Comparison of ENCODE assay signal across 14 cellular contexts in the genomic region with DNA sequence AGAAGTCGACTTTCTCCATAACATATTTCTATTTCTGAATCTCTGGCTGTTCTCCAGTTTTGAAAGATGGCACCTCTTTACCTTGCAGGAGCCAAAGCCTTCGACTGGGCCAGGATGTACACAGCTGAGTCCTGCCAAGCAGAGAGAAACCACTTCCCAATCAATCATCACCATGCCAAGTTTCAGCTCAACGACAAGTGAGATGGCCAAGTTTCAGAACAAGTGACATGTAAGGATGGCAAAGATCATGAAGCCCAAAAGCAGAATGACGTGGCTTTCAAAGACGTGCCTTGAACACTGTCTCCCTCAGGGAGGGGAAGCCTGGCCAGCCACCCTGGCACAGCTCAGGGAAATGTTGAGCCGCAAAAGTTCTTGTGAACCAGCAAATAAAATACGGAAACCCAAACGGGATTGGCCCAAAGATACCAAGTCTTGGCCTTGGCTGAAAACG. TPM values are rescaled to one million over a fixed set of nuclear protein-coding genes. Genes with fewer than 3 reads are reported as not detected.
DNase-seq lines count a peak whose midpoint lies in the region; ATAC-seq and TF ChIP-seq lines count a peak whose summit lies in the region.
"Had no signal": no experiment of that assay in that cellular context is flagged by ENCODE, and none has a peak within 500 bp of the region (broad histone marks: within the 10 kb centered on the region; RNA-seq: fewer than 3 reads in every experiment).

No MANE protein-coding gene starts in this region.

- H3K9me3 Mint-ChIP-seq in activated CD4-positive, alpha-beta T cell treated with anti-CD3 and anti-CD28 coated beads, Interleukin-2, amount 10 ng/mL, durations not matched to agents 7 days and 5 days, result no peaks in the 10 kb centered on the region
- H3K9me3 Mint-ChIP-seq in T-cell, result no peaks in the 10 kb centered on the region
- H3K9me3 Mint-ChIP-seq in endodermal cell, result no peaks in the 10 kb centered on the region

- no peak overlapping the region for H3K4me3 Mint-ChIP-seq in activated CD4-positive, alpha-beta T cell treated with anti-CD3 and anti-CD28 coated beads, Interleukin-2, amount 10 ng/mL, durations not matched to agents 7 days and 5 days
- peak overlapping the region; percentile 0 to 95 (median 29) for H3K4me3 Mint-ChIP-seq in T-cell
- no peak overlapping the region for H3K4me3 Mint-ChIP-seq in endodermal cell

- H3K36me3 ChIP-seq in psoas muscle (ENCODE audit: insufficient read depth in 1 of 2, low read depth in 1 of 2) (no peaks in the 10 kb centered on the region), endodermal cell (ENCODE audit: control insufficient read depth, insufficient read depth, low read length) (no peaks in the 10 kb centered on the region)
- H3K36me3 ChIP-seq: colonic mucosa, esophagus squamous epithelium, thyroid gland had no signal

- ATAC-seq in T-cell (replicated peaks in 1 of 4) (no peak), psoas muscle (peak; percentile 66 to 79 (median 76))
- ATAC-seq: A549 had no signal

- H3K4me3 ChIP-seq in epithelial cell of esophagus (ENCODE audit: low read length) (no peak overlapping the region), psoas muscle (no peak overlapping the region), endodermal cell (ENCODE audit: low read length) (no peak overlapping the region)
- H3K4me3 ChIP-seq: A549, colonic mucosa, esophagus squamous epithelium, thyroid gland had no signal

- CTCF ChIA-PET in activated CD4-positive, alpha-beta T cell treated with anti-CD3 and anti-CD28 coated beads, Interleukin-2, amount 10 ng/mL, durations not matched to agents 7 days and 5 days (lab: Charles Lee), result interaction anchor here (0.6 to 11.0 kb wide), 5 partner anchors 8 to 56 kb away, joined by 3 to 103 read pairs (median 4); a partner anchor contains a TSS
- CTCF ChIA-PET in T-cell (lab: Charles Lee), result interaction anchor here (0.6 to 1.6 kb wide), 4 partner anchors 17 to 111 kb away, joined by 3 to 5 read pairs (median 4); a partner anchor contains a TSS

- intact Hi-C loops in psoas muscle (cut with DNase I), result no loop called here

- H3K4me1 ChIP-seq in psoas muscle (peaks cover 39% of the 10 kb centered on the region), endodermal cell (ENCODE audit: control insufficient read depth, insufficient read depth, low read length) (no peaks in the 10 kb centered on the region)
- H3K4me1 ChIP-seq: A549, colonic mucosa, thyroid gland had no signal

- no peak for DNase-seq in activated CD4-positive, alpha-beta T cell treated with anti-CD3 and anti-CD28 coated beads, Interleukin-2, amount 10 ng/mL, durations not matched to agents 7 days and 5 days
- no peak for DNase-seq in activated CD4-positive, alpha-beta T cell treated with anti-CD3 and anti-CD28 coated beads, Interleukin-2, amount 50 U/mL, for 48 hours
- DNase-seq in T-cell (no peak), epithelial cell of esophagus (ENCODE audit: low read depth) (peak; percentile 35), psoas muscle (no peak), NCI-H1417 (lab: John Stamatoyannopoulos, UW) (no peak), kidney glomerular epithelial cell (lab: John Stamatoyannopoulos, UW) (no peak), endodermal cell (no peak)
- DNase-seq: activated CD4-positive, alpha-beta T cell treated with anti-CD3 and anti-CD28 coated beads for 1 hour; colonic mucosa; esophagus squamous epithelium; thyroid gland had no signal

- H3K27ac ChIP-seq in psoas muscle (peak overlapping the region; percentile 17), endodermal cell (ENCODE audit: low read depth, low read length) (no peak overlapping the region)
- H3K27ac ChIP-seq: A549, colonic mucosa, esophagus squamous epithelium, thyroid gland had no signal

- no peaks in the 10 kb centered on the region for H3K27me3 ChIP-seq in psoas muscle (ENCODE audit: insufficient read depth in 3 of 3, low read length in 2 of 3)
- no peaks in the 10 kb centered on the region for H3K27me3 ChIP-seq in endodermal cell (ENCODE audit: control insufficient read depth, insufficient read depth, low read length, poor library complexity, severe bottlenecking)
- H3K27me3 ChIP-seq: colonic mucosa, esophagus squamous epithelium, thyroid gland had no signal

- POLR2A ChIA-PET in activated CD4-positive, alpha-beta T cell treated with anti-CD3 and anti-CD28 coated beads, Interleukin-2, amount 10 ng/mL, durations not matched to agents 7 days and 5 days (lab: Charles Lee), result no interaction called here
- POLR2A ChIA-PET in T-cell (lab: Charles Lee), result interaction anchor here (0.5 to 0.6 kb wide), 2 partner anchors 8 to 56 kb away, joined by 3 read pairs; no protein-coding TSS in a partner anchor

- H3K9me3 ChIP-seq in psoas muscle (no peaks in the 10 kb centered on the region), endodermal cell (ENCODE audit: control insufficient read depth, low read length) (no peaks in the 10 kb centered on the region)
- H3K9me3 ChIP-seq: A549, colonic mucosa, esophagus squamous epithelium, thyroid gland had no signal

- H3K27me3 Mint-ChIP-seq in activated CD4-positive, alpha-beta T cell treated with anti-CD3 and anti-CD28 coated beads, Interleukin-2, amount 10 ng/mL, durations not matched to agents 7 days and 5 days, result no peaks in the 10 kb centered on the region
- H3K27me3 Mint-ChIP-seq in T-cell, result no peaks in the 10 kb centered on the region
- H3K27me3 Mint-ChIP-seq in endodermal cell (ENCODE audit: insufficient read depth), result no peaks in the 10 kb centered on the region

- H3K4me1 Mint-ChIP-seq in activated CD4-positive, alpha-beta T cell treated with anti-CD3 and anti-CD28 coated beads, Interleukin-2, amount 10 ng/mL, durations not matched to agents 7 days and 5 days, result peaks cover 76% of the 10 kb centered on the region
- H3K4me1 Mint-ChIP-seq in T-cell (peaks cover 88 to 96% (median 96%) of the 10 kb centered on the region in 3 donors), endodermal cell (peaks cover 14% of the 10 kb centered on the region)

- peaks cover 78% of the 10 kb centered on the region for H3K36me3 Mint-ChIP-seq in activated CD4-positive, alpha-beta T cell treated with anti-CD3 and anti-CD28 coated beads, Interleukin-2, amount 10 ng/mL, durations not matched to agents 7 days and 5 days (ENCODE audit: low read depth)
- H3K36me3 Mint-ChIP-seq in T-cell (peaks cover 24% of the 10 kb centered on the region), endodermal cell (ENCODE audit: low read depth) (no peaks in the 10 kb centered on the region)

- no peak overlapping the region for H3K9ac ChIP-seq in endodermal cell (ENCODE audit: extremely low read depth, low read length, poor library complexity, severe bottlenecking)

- WGBS in psoas muscle, 3 donors, result 23 to 34% (median 24%) methylated on average over 9 of the region's 9 CpGs
- 86 to 90% methylated on average over 7 to 9 of the region's 9 CpGs for WGBS in endodermal cell (ENCODE audit: insufficient coverage in 1 of 2, insufficient read length in 1 of 2), 2 experiments

- TF ChIP-seq CTCF in epithelial cell of esophagus (IDR thresholded peaks at IDR 0.05; ENCODE audit: insufficient read depth, low read depth, low read length, missing control alignments) (no peak), psoas muscle (IDR thresholded peaks at IDR 0.05) (no peak), endodermal cell (conservative IDR thresholded peaks at IDR 0.05) (no peak)

- peak overlapping the region; percentile 68 for H3K27ac Mint-ChIP-seq in activated CD4-positive, alpha-beta T cell treated with anti-CD3 and anti-CD28 coated beads, Interleukin-2, amount 10 ng/mL, durations not matched to agents 7 days and 5 days
- peak overlapping the region; percentile 77 to 84 for H3K27ac Mint-ChIP-seq in T-cell
- H3K27ac Mint-ChIP-seq in endodermal cell, result no peak overlapping the region

RNA-seq across cellular contexts. Expression of a gene that starts 17.7 kb away (rescaled TPM):
- 100 to 1,000 TPM; 299 to 312 TPM for total RNA-seq in activated CD4-positive, alpha-beta T cell treated with anti-CD3 and anti-CD28 coated beads, Interleukin-2, amount 10 ng/mL, durations not matched to agents 7 days and 5 days
- total RNA-seq in T-cell (100 to 1,000 TPM; 305 to 437 (median 331) TPM), psoas muscle (1 to 10 TPM; 6.1 to 8.6 (median 6.6) TPM), endodermal cell (10 to 100 TPM; 14.3 to 17.9 TPM)
- polyA plus RNA-seq in psoas muscle, result 1 to 10 TPM; 1.9 to 6.4 (median 3.7) TPM
- 6.8 TPM for polyA plus RNA-seq in endodermal cell (2013, experiment 1 of 2)
- polyA plus RNA-seq in endodermal cell (2013, experiment 2 of 2), result 8.1 TPM

RNA-seq across cellular contexts. Expression of a gene that starts 23.7 kb away (rescaled TPM):
- total RNA-seq in activated CD4-positive, alpha-beta T cell treated with anti-CD3 and anti-CD28 coated beads, Interleukin-2, amount 10 ng/mL, durations not matched to agents 7 days and 5 days, result not detected
- not detected for total RNA-seq in T-cell
- total RNA-seq in psoas muscle, result not detected
- under 1 TPM in 1 of 3 donors, not detected in 2; 0.08 TPM for polyA plus RNA-seq in psoas muscle
- total RNA-seq in endodermal cell, result not detected
- polyA plus RNA-seq in endodermal cell (2013, experiment 1 of 2), result 0.36 TPM
- not detected for polyA plus RNA-seq in endodermal cell (2013, experiment 2 of 2)
- total RNA-seq: colonic mucosa, esophagus squamous epithelium, omental fat pad, thyroid gland had no signal
- polyA plus RNA-seq: A549 had no signal

Comparison
In these comparisons a context has a peak if more than half of its experiments do, and no peak if none do; other contexts are left out.
1. H3K4me3 Mint-ChIP-seq: peak in T-cell (3 of 3); none in activated CD4-positive, alpha-beta T cell treated with anti-CD3 and anti-CD28 coated beads, Interleukin-2, amount 10 ng/mL, durations not matched to agents 7 days and 5 days (single experiment) and endodermal cell (single experiment).
2. ATAC-seq: peak in psoas muscle (4 of 4); none in T-cell (0 of 4).
3. RNA of a gene that starts 17.7 kb away (total RNA-seq): 305 to 437 TPM in T-cell and 299 to 312 TPM in activated CD4-positive, alpha-beta T cell treated with anti-CD3 and anti-CD28 coated beads, Interleukin-2, amount 10 ng/mL, durations not matched to agents 7 days and 5 days; 14.3 to 17.9 TPM in endodermal cell and 6.1 to 8.6 TPM in psoas muscle; every median in the first group is over 10 times any median in the second.